14 cellular contexts compared by ENCODE assay signal in genomic region chr9:126693428-126693931, GRCh38.
"Had no signal": no experiment of that assay in that cellular context is flagged by ENCODE, and none has a peak within 500 bp of the region (broad histone marks: within the 10 kb centered on the region; RNA-seq: fewer than 3 reads in every experiment).

No MANE protein-coding gene starts in this region.

- H2AFZ ChIP-seq: hepatocyte had no signal

- H3K4me1 ChIP-seq: colonic mucosa, gastroesophageal sphincter had no signal

- H3K36me3 ChIP-seq: colonic mucosa, gastroesophageal sphincter, tibial nerve had no signal

- H3K4me2 ChIP-seq: hepatocyte had no signal

- H3K4me3 ChIP-seq: colonic mucosa, gastroesophageal sphincter, hepatocyte, mucosa of descending colon, tibial nerve had no signal

- ATAC-seq: activated CD4-positive, CD25-positive, alpha-beta regulatory T cell treated with anti-CD3 and anti-CD28 coated beads, Interleukin-2, amount 50 U/mL, for 24 hours; activated naive CD8-positive, alpha-beta T cell treated with anti-CD3 and anti-CD28 coated beads, Interleukin-2, amount 50 U/mL, for 24 hours; gastroesophageal sphincter; mucosa of descending colon; naive thymus-derived CD8-positive, alpha-beta T cell; T-helper 17 cell had no signal

- H3K9me3 ChIP-seq: colonic mucosa, gastroesophageal sphincter, mucosa of descending colon, tibial nerve had no signal

- H3K27ac ChIP-seq: colonic mucosa, epithelial cell of prostate, gastroesophageal sphincter, hepatocyte, tibial nerve had no signal

- DNase-seq: activated CD4-positive, alpha-beta T cell treated with anti-CD3 and anti-CD28 coated beads, Interleukin-2, amount 50 U/mL, for 48 hours; activated naive CD8-positive, alpha-beta T cell treated with anti-CD3 and anti-CD28 coated beads, Interleukin-2, amount 50 U/mL, for 24 hours; colonic mucosa; effector memory CD4-positive, alpha-beta T cell; kidney glomerular epithelial cell; SHP77; T-helper 17 cell had no signal

- H3K79me2 ChIP-seq: hepatocyte had no signal
